In genomic region chr12:128823916-128824839, GRCh38 we compare ENCODE assay signal across 8 cellular contexts. TPM values are rescaled to one million over a fixed set of nuclear protein-coding genes. Genes with fewer than 3 reads are reported as not detected.
DNase-seq lines count a peak whose midpoint lies in the region; ATAC-seq, FAIRE-seq and TF ChIP-seq lines count a peak whose summit lies in the region.

SLC15A4 (minus strand) TSS chr12:128823958; CDS start chr12:128823943, 15 bp downstream.

- DNase-seq in GM12891 (ENCODE audit: insufficient read length, low spot score) (peak; percentile 95), NCI-H1417 treated with DMSO at 0.1 percent for 48 hours (lab: John Stamatoyannopoulos, UW) (peak; percentile 72), SW480 (ENCODE audit: low spot score) (peak; percentile 90), cardiac muscle cell (ENCODE audit: low read depth in 1 of 2, low spot score in 1 of 2) (peak; percentile 93 to 97), tibial artery (peak; percentile 97 to 98)
- DNase-seq in activated naive CD8-positive, alpha-beta T cell treated with anti-CD3 and anti-CD28 coated beads, Interleukin-2, amount 50 U/mL, for 24 hours, result peak; percentile 95

- H3K79me2 ChIP-seq in parathyroid adenoma, result peaks cover 19% of the 10 kb centered on the region

- FAIRE-seq in GM12891 (lab: Jason Lieb, UNC), result peak; percentile 94

- H3K4me2 ChIP-seq in parathyroid adenoma (ENCODE audit: low read length), result peak within 1 kb of the TSS; percentile 88

- no peaks in the 10 kb centered on the region for H3K9me3 Mint-ChIP-seq in activated naive CD8-positive, alpha-beta T cell treated with anti-CD3 and anti-CD28 coated beads, Interleukin-2, amount 50 U/mL, for 24 hours

- H3K9ac ChIP-seq in parathyroid adenoma, result peak within 1 kb of the TSS; percentile 38

- TF ChIP-seq POLR2A in GM12891 (IDR thresholded peaks at IDR 0.05; ENCODE audit: low read depth, low read length), result peak; percentile 93

- H3K27ac ChIP-seq in cardiac muscle cell, result peak within 1 kb of the TSS; percentile 94
- H3K27ac ChIP-seq in parathyroid adenoma, result peak within 1 kb of the TSS; percentile 56
- H3K27ac ChIP-seq in tibial artery, result peak within 1 kb of the TSS; percentile 85 to 91

- peak; percentile 82 for ATAC-seq in HG02798 (IDR thresholded peaks at IDR 0.05; ENCODE audit: poor library complexity, unreplicated experiment)
- peak; percentile 98 for ATAC-seq in activated naive CD8-positive, alpha-beta T cell treated with anti-CD3 and anti-CD28 coated beads, Interleukin-2, amount 50 U/mL, for 24 hours

- TF ChIP-seq CTCF in cardiac muscle cell (IDR thresholded peaks at IDR 0.05; ENCODE audit: low read depth, low read length) (peak; percentile 22), parathyroid adenoma (IDR thresholded peaks at IDR 0.05) (no peak), tibial artery (IDR thresholded peaks at IDR 0.05) (peak in 1 of 2 experiments; percentile 10)

- no peaks in the 10 kb centered on the region for H3K27me3 ChIP-seq in cardiac muscle cell
- no peaks in the 10 kb centered on the region for H3K27me3 ChIP-seq in parathyroid adenoma (ENCODE audit: control insufficient read depth, insufficient read depth, low read length)
- no peaks in the 10 kb centered on the region for H3K27me3 ChIP-seq in tibial artery

- no peaks in the 10 kb centered on the region for H3K9me3 ChIP-seq in cardiac muscle cell (ENCODE audit: low read depth)
- H3K9me3 ChIP-seq in parathyroid adenoma (ENCODE audit: control insufficient read depth, low read length), result no peaks in the 10 kb centered on the region
- peaks cover 0 to 4% (median 0%) of the 10 kb centered on the region in 3 donors for H3K9me3 ChIP-seq in tibial artery

- H3K27ac Mint-ChIP-seq in activated naive CD8-positive, alpha-beta T cell treated with anti-CD3 and anti-CD28 coated beads, Interleukin-2, amount 50 U/mL, for 24 hours, result peak within 1 kb of the TSS; percentile 73

- peaks cover 8% of the 10 kb centered on the region for H3K4me1 ChIP-seq in cardiac muscle cell (ENCODE audit: low read depth)
- H3K4me1 ChIP-seq in parathyroid adenoma, result no peaks in the 10 kb centered on the region
- H3K4me1 ChIP-seq in tibial artery, result peaks cover 0 to 36% (median 29%) of the 10 kb centered on the region in 4 donors

- H3K36me3 ChIP-seq in cardiac muscle cell (no peaks in the 10 kb centered on the region), parathyroid adenoma (ENCODE audit: control insufficient read depth, insufficient read depth, low read length) (no peaks in the 10 kb centered on the region), tibial artery (peaks cover 0 to 10% (median 4%) of the 10 kb centered on the region in 3 donors)

- H3K4me3 ChIP-seq in cardiac muscle cell (peak within 1 kb of the TSS; percentile 86), parathyroid adenoma (ENCODE audit: low read depth, low read length) (peak within 1 kb of the TSS; percentile 90), tibial artery (peak within 1 kb of the TSS; percentile 96 to 100)

- intact Hi-C loops in tibial artery (cut with DNase I; ENCODE audit: low total_unique reads), result no loop called here

- H3K4me3 Mint-ChIP-seq in activated naive CD8-positive, alpha-beta T cell treated with anti-CD3 and anti-CD28 coated beads, Interleukin-2, amount 50 U/mL, for 24 hours, result peak within 1 kb of the TSS; percentile 83

- H3K36me3 Mint-ChIP-seq in activated naive CD8-positive, alpha-beta T cell treated with anti-CD3 and anti-CD28 coated beads, Interleukin-2, amount 50 U/mL, for 24 hours (ENCODE audit: low read depth), result peaks cover 24% of the 10 kb centered on the region

- peak within 1 kb of the TSS; percentile 88 for H2AFZ ChIP-seq in parathyroid adenoma

- H3K27me3 Mint-ChIP-seq in activated naive CD8-positive, alpha-beta T cell treated with anti-CD3 and anti-CD28 coated beads, Interleukin-2, amount 50 U/mL, for 24 hours, result peaks cover 6% of the 10 kb centered on the region

- peaks cover 39% of the 10 kb centered on the region for H3K4me1 Mint-ChIP-seq in activated naive CD8-positive, alpha-beta T cell treated with anti-CD3 and anti-CD28 coated beads, Interleukin-2, amount 50 U/mL, for 24 hours

TF ChIP-seq in GM12891, 5 proteins besides CTCF, POLR2A, EP300 and RAD21:
- TF ChIP-seq POLR2AphosphoS5 (IDR thresholded peaks at IDR 0.05; ENCODE audit: low read depth, low read length) (peak; percentile 92), TAF1 (IDR thresholded peaks at IDR 0.05; ENCODE audit: low read depth, low read length) (peak; percentile 90), SPI1 (IDR thresholded peaks at IDR 0.05; ENCODE audit: low read depth, low read length) (no peak), PAX5 (IDR thresholded peaks at IDR 0.05; ENCODE audit: insufficient read depth, low read length, severe bottlenecking) (peak; percentile 16)

RNA-seq across cellular contexts. Expression of gene SLC15A4, which starts in this region (rescaled TPM):
- 50.8 TPM for polyA plus RNA-seq in GM12891 (2012; ENCODE audit: low read depth, missing spikeins)
- total RNA-seq in cardiac muscle cell, result 29.4 and 39.4 TPM in 2 replicates
- 18.3 and 27.2 TPM in 2 replicates for polyA plus RNA-seq in cardiac muscle cell

Comparison
In these comparisons a context has a peak if more than half of its experiments do, and no peak if none do; other contexts are left out.
1. Peak in every context shown above with its lines: DNase-seq, ATAC-seq, H3K4me3 ChIP-seq and H3K27ac ChIP-seq.